ENCODE assay signal across 20 cellular contexts in genomic region chr10:865924-866576, GRCh38.
DNase-seq lines count a peak whose midpoint lies in the region; ATAC-seq and TF ChIP-seq lines count a peak whose summit lies in the region.
"Had no signal": no experiment of that assay in that cellular context is flagged by ENCODE, and none has a peak within 500 bp of the region (broad histone marks: within the 10 kb centered on the region; RNA-seq: fewer than 3 reads in every experiment).

No MANE protein-coding gene starts in this region.

- H3K27ac ChIP-seq in CD8-positive, alpha-beta T cell (ENCODE audit: low read depth, low read length) = no peak overlapping the region
- H3K27ac ChIP-seq in naive thymus-derived CD4-positive, alpha-beta T cell (ENCODE audit: low read depth, low read length) = no peak overlapping the region
- H3K27ac ChIP-seq: breast epithelium, pancreas, sigmoid colon had no signal

- H3K4me3 ChIP-seq in CD8-positive, alpha-beta T cell (ENCODE audit: low read depth, low read length) = no peak overlapping the region
- no peak overlapping the region for H3K4me3 ChIP-seq in naive thymus-derived CD4-positive, alpha-beta T cell (ENCODE audit: low read length)
- H3K4me3 ChIP-seq: breast epithelium, pancreas, sigmoid colon had no signal

- ATAC-seq in CD8-positive, alpha-beta T cell = no peak
- ATAC-seq in GM18498 (IDR thresholded peaks at IDR 0.05; ENCODE audit: unreplicated experiment) (peak; percentile 68), WTC11 (no peak), HG03196 (IDR thresholded peaks at IDR 0.05; ENCODE audit: unreplicated experiment) (no peak)
- ATAC-seq in naive thymus-derived CD4-positive, alpha-beta T cell = no peak
- ATAC-seq: natural killer cell treated with Interleukin-12 subunit alpha and Interleukin-12 subunit beta and Interleukin-15 and Interleukin-18, amount 100 ng/mL, for 72 hours; pancreas; PC-3 had no signal

- no peaks in the 10 kb centered on the region for H3K27me3 ChIP-seq in CD8-positive, alpha-beta T cell (ENCODE audit: insufficient read depth, low read length)
- H3K27me3 ChIP-seq in naive thymus-derived CD4-positive, alpha-beta T cell (ENCODE audit: control insufficient read depth in 2 of 2, insufficient read depth in 2 of 2, low read length in 2 of 2) = no peaks in the 10 kb centered on the region
- H3K27me3 ChIP-seq: breast epithelium, pancreas, sigmoid colon had no signal

- H3K36me3 ChIP-seq in CD8-positive, alpha-beta T cell (ENCODE audit: insufficient read depth, low read length) = peaks cover 8% of the 10 kb centered on the region
- H3K36me3 ChIP-seq in naive thymus-derived CD4-positive, alpha-beta T cell (ENCODE audit: control insufficient read depth in 2 of 3, insufficient read depth in 3 of 3, low read length in 3 of 3) = peaks cover 0 to 41% (median 12%) of the 10 kb centered on the region in 3 experiments
- H3K36me3 ChIP-seq: breast epithelium had no signal

- H3K4me1 Mint-ChIP-seq in CD8-positive, alpha-beta T cell (ENCODE audit: low read depth) = peaks cover 26% of the 10 kb centered on the region
- peaks cover 25% of the 10 kb centered on the region for H3K4me1 Mint-ChIP-seq in WTC11
- peaks cover 15 to 40% (median 20%) of the 10 kb centered on the region in 7 donors for H3K4me1 Mint-ChIP-seq in naive thymus-derived CD4-positive, alpha-beta T cell

- TF ChIP-seq CTCF in CD8-positive, alpha-beta T cell (IDR thresholded peaks at IDR 0.05) = no peak
- no peak for TF ChIP-seq CTCF in WTC11 (IDR thresholded peaks at IDR 0.05)

- H3K9me3 Mint-ChIP-seq in CD8-positive, alpha-beta T cell = no peaks in the 10 kb centered on the region
- H3K9me3 Mint-ChIP-seq in WTC11 = 0 out of 2 replicates have a peak, but pooled peaks cover 3% of the 10 kb centered on the region
- no peaks in the 10 kb centered on the region for H3K9me3 Mint-ChIP-seq in naive thymus-derived CD4-positive, alpha-beta T cell
- H3K9me3 Mint-ChIP-seq: dendritic cell treated with granulocyte-macrophage colony-stimulating factor and Interleukin-4, amounts not matched to agents 40 ng/mL and 50 ng/mL, for 4 days; natural killer cell treated with Interleukin-12 subunit alpha and Interleukin-12 subunit beta and Interleukin-15 and Interleukin-18, amount 100 ng/mL, for 72 hours had no signal

- H3K27me3 Mint-ChIP-seq in CD8-positive, alpha-beta T cell (ENCODE audit: low read depth) = no peaks in the 10 kb centered on the region
- H3K27me3 Mint-ChIP-seq in WTC11 (ENCODE audit: low read depth) = no peaks in the 10 kb centered on the region
- no peaks in the 10 kb centered on the region for H3K27me3 Mint-ChIP-seq in naive thymus-derived CD4-positive, alpha-beta T cell
- H3K27me3 Mint-ChIP-seq: dendritic cell treated with granulocyte-macrophage colony-stimulating factor and Interleukin-4, amounts not matched to agents 40 ng/mL and 50 ng/mL, for 4 days; natural killer cell treated with Interleukin-12 subunit alpha and Interleukin-12 subunit beta and Interleukin-15 and Interleukin-18, amount 100 ng/mL, for 72 hours had no signal

- intact Hi-C loops in CD8-positive, alpha-beta T cell (cut with DNase I, micrococcal nuclease) = no loop called here
- intact Hi-C loops in naive thymus-derived CD4-positive, alpha-beta T cell (cut with micrococcal nuclease) = no loop called here

- H3K4me3 Mint-ChIP-seq in CD8-positive, alpha-beta T cell = no peak overlapping the region
- no peak overlapping the region for H3K4me3 Mint-ChIP-seq in WTC11
- H3K4me3 Mint-ChIP-seq in naive thymus-derived CD4-positive, alpha-beta T cell = no peak overlapping the region
- H3K4me3 Mint-ChIP-seq: dendritic cell treated with granulocyte-macrophage colony-stimulating factor and Interleukin-4, amounts not matched to agents 40 ng/mL and 50 ng/mL, for 4 days; natural killer cell treated with Interleukin-12 subunit alpha and Interleukin-12 subunit beta and Interleukin-15 and Interleukin-18, amount 100 ng/mL, for 72 hours had no signal

- H3K4me1 ChIP-seq in CD8-positive, alpha-beta T cell (ENCODE audit: insufficient read depth, low read length) = no peaks in the 10 kb centered on the region
- no peaks in the 10 kb centered on the region for H3K4me1 ChIP-seq in naive thymus-derived CD4-positive, alpha-beta T cell (ENCODE audit: control insufficient read depth in 2 of 2, insufficient read depth in 2 of 2, low read length in 2 of 2)
- H3K4me1 ChIP-seq: breast epithelium had no signal

- POLR2A ChIA-PET in CD8-positive, alpha-beta T cell (lab: Charles Lee) = no interaction called here
- POLR2A ChIA-PET in WTC11 (lab: Charles Lee) = no interaction called here
- POLR2A ChIA-PET in naive thymus-derived CD4-positive, alpha-beta T cell (lab: Charles Lee) = no interaction called here

- H3K27ac Mint-ChIP-seq in CD8-positive, alpha-beta T cell = peak overlapping the region; percentile 55
- peak overlapping the region; percentile 86; the same call in 1 of the 2 replicates for H3K27ac Mint-ChIP-seq in WTC11
- H3K27ac Mint-ChIP-seq in naive thymus-derived CD4-positive, alpha-beta T cell = peak overlapping the region in 5 of 9 donors; percentile 1 to 46 (median 16)
- H3K27ac Mint-ChIP-seq: dendritic cell treated with granulocyte-macrophage colony-stimulating factor and Interleukin-4, amounts not matched to agents 40 ng/mL and 50 ng/mL, for 4 days; natural killer cell treated with Interleukin-12 subunit alpha and Interleukin-12 subunit beta and Interleukin-15 and Interleukin-18, amount 100 ng/mL, for 72 hours had no signal

- no peaks in the 10 kb centered on the region for H3K9me3 ChIP-seq in CD8-positive, alpha-beta T cell (ENCODE audit: low read length)
- H3K9me3 ChIP-seq in naive thymus-derived CD4-positive, alpha-beta T cell (ENCODE audit: control insufficient read depth in 2 of 3, low read length in 3 of 3) = no peaks in the 10 kb centered on the region
- H3K9me3 ChIP-seq: breast epithelium, pancreas, sigmoid colon had no signal

- no peak for DNase-seq in CD8-positive, alpha-beta T cell
- DNase-seq in WTC11 (ENCODE audit: low spot score) = no peak
- DNase-seq in naive thymus-derived CD4-positive, alpha-beta T cell = no peak
- no peak for DNase-seq in HPDE6-E6E7 (ENCODE audit: extremely low spot score)
- DNase-seq in DMS79 treated with DMSO at 0.1 percent for 48 hours (lab: John Stamatoyannopoulos, UW) = no peak
- DNase-seq: activated CD4-positive, alpha-beta T cell treated with anti-CD3 and anti-CD28 coated beads for 4 hours; activated effector memory CD4-positive, alpha-beta T cell treated with anti-CD3 and anti-CD28 coated beads, Interleukin-2, amount 50 U/mL, for 16 hours; amniotic stem cell; IMR-90; left cardiac atrium; NCI-H446; pancreas; PC-3; SIG-M5; sigmoid colon had no signal

- H3K36me3 Mint-ChIP-seq in CD8-positive, alpha-beta T cell = peaks cover 69% of the 10 kb centered on the region
- H3K36me3 Mint-ChIP-seq in WTC11 = peaks cover 45% of the 10 kb centered on the region
- H3K36me3 Mint-ChIP-seq in naive thymus-derived CD4-positive, alpha-beta T cell = peaks cover 16 to 54% (median 40%) of the 10 kb centered on the region in 5 donors

- CTCF ChIA-PET in CD8-positive, alpha-beta T cell (lab: Charles Lee) = no interaction called here
- CTCF ChIA-PET in WTC11 (lab: Charles Lee) = no interaction called here
- CTCF ChIA-PET in naive thymus-derived CD4-positive, alpha-beta T cell (lab: Charles Lee) = no interaction called here

TF ChIP-seq in WTC11, 78 proteins besides CTCF, POLR2A, EP300 and RAD21:
- no peak for TF ChIP-seq HMGXB4 (CRISPR knock-in tag; IDR thresholded peaks at IDR 0.05)

Comparison
In these comparisons a context has a peak if more than half of its experiments do, and no peak if none do; other contexts are left out.
1. H3K27ac Mint-ChIP-seq: peak in every context shown above with its lines; median percentile 86 in WTC11; 55 in CD8-positive, alpha-beta T cell; 16 in naive thymus-derived CD4-positive, alpha-beta T cell.